ENCODE assay signal across 21 cellular contexts in genomic region chr7:105345725-105346124, GRCh38. TPM values are rescaled to one million over a fixed set of nuclear protein-coding genes. Genes with fewer than 3 reads are reported as not detected.
DNase-seq lines count a peak whose midpoint lies in the region; ATAC-seq lines count a peak whose summit lies in the region.
"Had no signal": no experiment of that assay in that cellular context is flagged by ENCODE, and none has a peak within 500 bp of the region (broad histone marks: within the 10 kb centered on the region; RNA-seq: fewer than 3 reads in every experiment).

No MANE protein-coding gene starts in this region.

- ATAC-seq in T-cell (replicated peaks in 1 of 4), result peak in 2 of 4 experiments; percentile 19 to 34
- no peak for ATAC-seq in natural killer cell treated with Interleukin-12 subunit alpha and Interleukin-12 subunit beta and Interleukin-15 and Interleukin-18, amount 100 ng/mL, for 72 hours
- no peak for ATAC-seq in HG02678 (IDR thresholded peaks at IDR 0.05; ENCODE audit: unreplicated experiment)

- no peak overlapping the region for H3K4me3 Mint-ChIP-seq in activated naive CD4-positive, alpha-beta T cell treated with anti-CD3 and anti-CD28 coated beads for 36 hours
- H3K4me3 Mint-ChIP-seq in T-cell, result peak overlapping the region in 1 of 3 donors; percentile 57
- peak overlapping the region; percentile 54 for H3K4me3 Mint-ChIP-seq in natural killer cell treated with Interleukin-12 subunit alpha and Interleukin-12 subunit beta and Interleukin-15 and Interleukin-18, amount 100 ng/mL, for 72 hours
- H3K4me3 Mint-ChIP-seq: activated T-cell treated with anti-CD3 and anti-CD28 coated beads, Interleukin-2, amount 50 U/mL, for 4 hours had no signal

- H3K9me3 ChIP-seq in GM23248 (ENCODE audit: low read depth), result no peaks in the 10 kb centered on the region
- H3K9me3 ChIP-seq: heart right ventricle had no signal

- H3K4me2 ChIP-seq in GM23248 (ENCODE audit: unreplicated experiment), result no peak overlapping the region

- peaks cover 8% of the 10 kb centered on the region; the same call in 1 of the 2 replicates for H4K20me1 ChIP-seq in GM23248 (ENCODE audit: insufficient read depth)

- no peak overlapping the region for H3K27ac ChIP-seq in GM23248
- H3K27ac ChIP-seq: skin epidermis had no signal

- peaks cover 62% of the 10 kb centered on the region for H3K4me1 Mint-ChIP-seq in activated naive CD4-positive, alpha-beta T cell treated with anti-CD3 and anti-CD28 coated beads for 36 hours (ENCODE audit: low read depth)
- peaks cover 59 to 67% (median 62%) of the 10 kb centered on the region in 3 donors for H3K4me1 Mint-ChIP-seq in T-cell
- H3K4me1 Mint-ChIP-seq in natural killer cell treated with Interleukin-12 subunit alpha and Interleukin-12 subunit beta and Interleukin-15 and Interleukin-18, amount 100 ng/mL, for 72 hours (ENCODE audit: low read depth in 2 of 2), result peaks cover 26 to 35% of the 10 kb centered on the region in 2 donors

- intact Hi-C loops in activated naive CD4-positive, alpha-beta T cell treated with anti-CD3 and anti-CD28 coated beads for 36 hours (cut with micrococcal nuclease), result loop anchor here (1.0 to 5.0 kb wide), 11 partner anchors 47 to 1547 kb away; no protein-coding TSS in a partner anchor

- no peak overlapping the region for H3K4me3 ChIP-seq in GM23248
- H3K4me3 ChIP-seq: heart right ventricle, skin epidermis had no signal

- POLR2A ChIA-PET in T-cell (lab: Charles Lee), result interaction anchor here (0.6 to 0.8 kb wide), 2 partner anchors 41 to 47 kb away, joined by 3 to 4 read pairs; no protein-coding TSS in a partner anchor

- H3K9me3 Mint-ChIP-seq in activated naive CD4-positive, alpha-beta T cell treated with anti-CD3 and anti-CD28 coated beads for 36 hours, result no peaks in the 10 kb centered on the region
- H3K9me3 Mint-ChIP-seq in T-cell, result no peaks in the 10 kb centered on the region
- H3K9me3 Mint-ChIP-seq in natural killer cell treated with Interleukin-12 subunit alpha and Interleukin-12 subunit beta and Interleukin-15 and Interleukin-18, amount 100 ng/mL, for 72 hours, result no peaks in the 10 kb centered on the region
- H3K9me3 Mint-ChIP-seq: activated T-cell treated with anti-CD3 and anti-CD28 coated beads, Interleukin-2, amount 50 U/mL, for 4 hours; naive thymus-derived CD8-positive, alpha-beta T cell had no signal

- H3K27ac Mint-ChIP-seq in activated naive CD4-positive, alpha-beta T cell treated with anti-CD3 and anti-CD28 coated beads for 36 hours, result peak overlapping the region; percentile 74
- peak overlapping the region; percentile 49 to 84 for H3K27ac Mint-ChIP-seq in T-cell
- peak overlapping the region; percentile 24 to 59 for H3K27ac Mint-ChIP-seq in natural killer cell treated with Interleukin-12 subunit alpha and Interleukin-12 subunit beta and Interleukin-15 and Interleukin-18, amount 100 ng/mL, for 72 hours

- no peaks in the 10 kb centered on the region for H3K9me2 ChIP-seq in GM23248 (ENCODE audit: insufficient read depth)

- H3K27me3 ChIP-seq in GM23248 (replicated peaks; ENCODE audit: insufficient read depth), result no peaks in the 10 kb centered on the region
- H3K27me3 ChIP-seq: heart right ventricle had no signal

- CTCF ChIA-PET in activated naive CD4-positive, alpha-beta T cell treated with anti-CD3 and anti-CD28 coated beads for 36 hours (lab: Charles Lee), result interaction anchor here (0.9 to 1.1 kb wide), 2 partner anchors 26 to 186 kb away, joined by 3 read pairs; no protein-coding TSS in a partner anchor
- CTCF ChIA-PET in T-cell (lab: Charles Lee), result interaction anchor here in 1 of 2 donors (0.8 to 1.1 kb wide), 3 partner anchors 9 to 81 kb away, joined by 3 to 4 read pairs (median 3); no protein-coding TSS in a partner anchor

- no peaks in the 10 kb centered on the region for H3K36me3 Mint-ChIP-seq in activated naive CD4-positive, alpha-beta T cell treated with anti-CD3 and anti-CD28 coated beads for 36 hours (ENCODE audit: low read depth)
- H3K36me3 Mint-ChIP-seq in T-cell, result no peaks in the 10 kb centered on the region
- H3K36me3 Mint-ChIP-seq in natural killer cell treated with Interleukin-12 subunit alpha and Interleukin-12 subunit beta and Interleukin-15 and Interleukin-18, amount 100 ng/mL, for 72 hours, result no peaks in the 10 kb centered on the region
- H3K36me3 Mint-ChIP-seq: naive thymus-derived CD8-positive, alpha-beta T cell had no signal

- H3K36me3 ChIP-seq in GM23248 (ENCODE audit: low read depth), result no peaks in the 10 kb centered on the region
- H3K36me3 ChIP-seq: heart right ventricle had no signal

- in situ Hi-C loops in GM23248 (cut with MboI), result no loop called here
- in situ Hi-C loops in KBM-7 (cut with MboI; ENCODE audit: low pct_unique_long_range_greater_than_20kb, low sequenced_read_pairs), result no loop called here

- 36 to 50% methylated on average over 3 of the region's 3 CpGs for WGBS in GM23248 (ENCODE audit: low coverage in 1 of 2, low lambda C conversion rate in 2 of 2, missing lambda C conversion rate in 2 of 2), 2 experiments

- H3K27me3 Mint-ChIP-seq in activated naive CD4-positive, alpha-beta T cell treated with anti-CD3 and anti-CD28 coated beads for 36 hours (ENCODE audit: low read depth), result no peaks in the 10 kb centered on the region
- H3K27me3 Mint-ChIP-seq in T-cell, result no peaks in the 10 kb centered on the region
- H3K27me3 Mint-ChIP-seq in natural killer cell treated with Interleukin-12 subunit alpha and Interleukin-12 subunit beta and Interleukin-15 and Interleukin-18, amount 100 ng/mL, for 72 hours, result no peaks in the 10 kb centered on the region
- H3K27me3 Mint-ChIP-seq: naive thymus-derived CD8-positive, alpha-beta T cell had no signal

- no peak for DNase-seq in activated naive CD4-positive, alpha-beta T cell treated with anti-CD3 and anti-CD28 coated beads for 36 hours
- DNase-seq in activated naive CD4-positive, alpha-beta T cell treated with anti-CD3 and anti-CD28 coated beads, Interleukin-2, amount 50 U/mL, for 16 hours, result no peak
- DNase-seq in GM23248, result peak; percentile 6
- no peak for DNase-seq in T-cell
- no peak for DNase-seq in natural killer cell treated with Interleukin-12 subunit alpha and Interleukin-12 subunit beta and Interleukin-15 and Interleukin-18, amount 100 ng/mL, for 72 hours (ENCODE audit: low spot score)
- DNase-seq in NCI-H2196 (lab: John Stamatoyannopoulos, UW; ENCODE audit: unreplicated experiment), result no peak
- no peak for DNase-seq in KBM-7
- DNase-seq: activated CD4-positive, alpha-beta T cell treated with anti-CD3 and anti-CD28 coated beads for 48 hours; activated T-cell treated with anti-CD3 and anti-CD28 coated beads, Interleukin-2, amount 50 U/mL, for 4 hours; amygdala; GOT3; heart right ventricle; naive thymus-derived CD8-positive, alpha-beta T cell; NCI-H1105; NCI-H2171 treated with DMSO at 0.1 percent for 48 hours; SHP77; stimulated activated CD4-positive, alpha-beta T cell treated with anti-CD3 and anti-CD28 coated beads, Interleukin-4, amount 100 ng/mL, for 4 hours; stimulated activated CD8-positive, alpha-beta memory T cell treated with anti-CD3 and anti-CD28 coated beads, Interleukin-4, amount 100 ng/mL, for 48 hours; T-helper 9 cell had no signal

- peaks cover 100% of the 10 kb centered on the region for H3K79me2 ChIP-seq in GM23248 (ENCODE audit: insufficient read depth)

- H2AFZ ChIP-seq in GM23248, result no peak overlapping the region

- peaks cover 2% of the 10 kb centered on the region; the same call in 1 of the 2 replicates for H3F3A ChIP-seq in GM23248 (ENCODE audit: insufficient read depth)

- H3K4me1 ChIP-seq in GM23248 (ENCODE audit: insufficient read depth), result peaks cover 5% of the 10 kb centered on the region

- no peak overlapping the region for H3K9ac ChIP-seq in GM23248

RNA-seq across cellular contexts. Expression of gene SRPK2, which starts 43.0 kb away (rescaled TPM):
- 10 to 100 TPM; 41.1 to 43.3 TPM for total RNA-seq in activated naive CD4-positive, alpha-beta T cell treated with anti-CD3 and anti-CD28 coated beads for 36 hours
- 47.4 and 85.2 TPM in 2 replicates for total RNA-seq in GM23248 (2014; rRNA removed; shearing (Covaris generic))
- polyA plus RNA-seq in GM23248 (2016; fragmentation: Nextera tagmentation; extraction: Ambion mirVana), result 53.1 and 55.2 TPM in 2 replicates
- total RNA-seq in T-cell, result 10 to 100 TPM; 41.6 to 71.4 (median 46.9) TPM
- total RNA-seq in natural killer cell treated with Interleukin-12 subunit alpha and Interleukin-12 subunit beta and Interleukin-15 and Interleukin-18, amount 100 ng/mL, for 72 hours, result 10 to 100 TPM; 39.1 to 47.3 TPM
